In the genomic region with DNA sequence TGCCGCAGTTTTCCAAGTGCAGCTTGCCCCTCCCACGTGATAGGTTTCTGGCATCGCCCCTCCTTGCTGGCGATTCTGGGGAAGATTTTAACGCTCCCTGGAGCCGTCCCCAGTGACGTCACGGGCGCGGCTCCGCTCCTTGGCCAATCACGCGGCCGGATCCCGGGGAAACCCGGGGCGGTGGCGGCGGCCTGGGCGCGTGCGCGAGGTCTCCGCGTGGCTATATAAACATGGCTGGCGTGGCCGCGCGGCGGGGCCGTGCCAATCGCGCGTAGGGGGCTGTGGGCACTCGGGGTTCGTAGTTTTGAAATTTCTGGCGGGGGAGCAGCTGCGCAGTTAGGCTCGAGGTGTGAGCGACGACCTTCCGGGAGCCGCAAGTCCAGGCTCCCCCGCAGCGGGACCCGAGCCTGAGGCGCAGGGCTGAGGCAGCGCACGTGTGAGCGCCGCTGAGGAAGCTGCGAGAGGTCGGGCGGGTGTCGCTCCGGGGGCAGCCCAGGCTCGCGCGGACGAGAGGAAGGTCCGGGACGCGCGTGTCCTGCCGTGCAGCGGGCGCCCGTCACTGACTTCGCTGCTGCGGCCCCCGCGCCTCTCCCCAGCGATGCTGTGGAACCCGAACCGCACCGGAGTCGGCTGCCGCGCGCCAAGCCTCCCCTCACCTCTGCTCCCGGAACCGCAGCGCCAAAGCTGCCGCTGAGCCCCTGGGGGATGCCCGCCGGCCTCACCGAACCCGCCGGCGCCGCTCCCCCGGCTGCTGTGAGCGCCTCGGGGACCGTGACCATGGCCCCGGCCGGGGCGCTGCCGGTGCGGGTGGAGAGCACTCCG, we compare ENCODE assay signal across 8 cellular contexts. TPM values are rescaled to one million over a fixed set of nuclear protein-coding genes. Genes with fewer than 3 reads are reported as not detected.
DNase-seq lines count a peak whose midpoint lies in the region; ATAC-seq and TF ChIP-seq lines count a peak whose summit lies in the region.

A gene with protein sequence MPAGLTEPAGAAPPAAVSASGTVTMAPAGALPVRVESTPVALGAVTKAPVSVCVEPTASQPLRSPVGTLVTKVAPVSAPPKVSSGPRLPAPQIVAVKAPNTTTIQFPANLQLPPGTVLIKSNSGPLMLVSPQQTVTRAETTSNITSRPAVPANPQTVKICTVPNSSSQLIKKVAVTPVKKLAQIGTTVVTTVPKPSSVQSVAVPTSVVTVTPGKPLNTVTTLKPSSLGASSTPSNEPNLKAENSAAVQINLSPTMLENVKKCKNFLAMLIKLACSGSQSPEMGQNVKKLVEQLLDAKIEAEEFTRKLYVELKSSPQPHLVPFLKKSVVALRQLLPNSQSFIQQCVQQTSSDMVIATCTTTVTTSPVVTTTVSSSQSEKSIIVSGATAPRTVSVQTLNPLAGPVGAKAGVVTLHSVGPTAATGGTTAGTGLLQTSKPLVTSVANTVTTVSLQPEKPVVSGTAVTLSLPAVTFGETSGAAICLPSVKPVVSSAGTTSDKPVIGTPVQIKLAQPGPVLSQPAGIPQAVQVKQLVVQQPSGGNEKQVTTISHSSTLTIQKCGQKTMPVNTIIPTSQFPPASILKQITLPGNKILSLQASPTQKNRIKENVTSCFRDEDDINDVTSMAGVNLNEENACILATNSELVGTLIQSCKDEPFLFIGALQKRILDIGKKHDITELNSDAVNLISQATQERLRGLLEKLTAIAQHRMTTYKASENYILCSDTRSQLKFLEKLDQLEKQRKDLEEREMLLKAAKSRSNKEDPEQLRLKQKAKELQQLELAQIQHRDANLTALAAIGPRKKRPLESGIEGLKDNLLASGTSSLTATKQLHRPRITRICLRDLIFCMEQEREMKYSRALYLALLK (plus strand): TSS at position 217 of the 822 bp plus-strand sequence. CDS start 489 bp downstream, at position 706.

- H3K4me3 ChIP-seq in GM08714 (ENCODE audit: low read length) = peak within 1 kb of the TSS; percentile 99

- no peak for TF ChIP-seq CTCF in HFFc6 (IDR thresholded peaks at IDR 0.05)
- no peak for TF ChIP-seq CTCF in omental fat pad (IDR thresholded peaks at IDR 0.05)

- H3K27ac ChIP-seq in temporal lobe (ENCODE audit: low read depth, low read length) = peak within 1 kb of the TSS; percentile 36

- ATAC-seq in SK-N-SH treated with all-trans-retinoic acid at 6 μM for 48 hours (peak; percentile 94), omental fat pad (ENCODE audit: low FRiP score) (peak; percentile 97)

- H3K27me3 Mint-ChIP-seq in HFFc6 (ENCODE audit: insufficient read depth) = peaks cover 3% of the 10 kb centered on the region
- H3K27me3 Mint-ChIP-seq in activated naive CD4-positive, alpha-beta T cell treated with anti-CD3 and anti-CD28 coated beads, Interleukin-2, amount 50 U/mL, for 24 hours = no peaks in the 10 kb centered on the region

- H3K27ac Mint-ChIP-seq in HFFc6 = peak within 1 kb of the TSS; percentile 86
- peak within 1 kb of the TSS; percentile 97 for H3K27ac Mint-ChIP-seq in activated naive CD4-positive, alpha-beta T cell treated with anti-CD3 and anti-CD28 coated beads, Interleukin-2, amount 50 U/mL, for 24 hours

- peak; percentile 86 for DNase-seq in HFFc6
- DNase-seq in NAMALWA (ENCODE audit: low spot score) = peak; percentile 95
- peak; percentile 93 for DNase-seq in glomerular visceral epithelial cell (ENCODE audit: extremely low spot score)
- peak; percentile 93 for DNase-seq in omental fat pad (ENCODE audit: low spot score)

- H3K36me3 Mint-ChIP-seq in HFFc6 (ENCODE audit: low read depth) = no peaks in the 10 kb centered on the region
- H3K36me3 Mint-ChIP-seq in activated naive CD4-positive, alpha-beta T cell treated with anti-CD3 and anti-CD28 coated beads, Interleukin-2, amount 50 U/mL, for 24 hours = peaks cover 2% of the 10 kb centered on the region

- H3K4me3 Mint-ChIP-seq in HFFc6 = peak within 1 kb of the TSS; percentile 93
- H3K4me3 Mint-ChIP-seq in activated naive CD4-positive, alpha-beta T cell treated with anti-CD3 and anti-CD28 coated beads, Interleukin-2, amount 50 U/mL, for 24 hours = peak within 1 kb of the TSS; percentile 97

- H3K4me1 Mint-ChIP-seq in HFFc6 (ENCODE audit: low read depth) = peaks cover 15% of the 10 kb centered on the region; the same call in 1 of the 2 replicates
- peaks cover 41% of the 10 kb centered on the region for H3K4me1 Mint-ChIP-seq in activated naive CD4-positive, alpha-beta T cell treated with anti-CD3 and anti-CD28 coated beads, Interleukin-2, amount 50 U/mL, for 24 hours

- H3K9me3 Mint-ChIP-seq in HFFc6 = no peaks in the 10 kb centered on the region
- no peaks in the 10 kb centered on the region for H3K9me3 Mint-ChIP-seq in activated naive CD4-positive, alpha-beta T cell treated with anti-CD3 and anti-CD28 coated beads, Interleukin-2, amount 50 U/mL, for 24 hours

TF ChIP-seq in SK-N-SH treated with all-trans-retinoic acid at 6 μM for 48 hours, 23 proteins besides CTCF, POLR2A, EP300 and RAD21:
- TF ChIP-seq TOX (CRISPR knock-in tag; IDR thresholded peaks at IDR 0.05; ENCODE audit: borderline replicate concordance) (no peak), ZFP30 (CRISPR knock-in tag; IDR thresholded peaks at IDR 0.05) (no peak), ZFP3 (CRISPR knock-in tag; IDR thresholded peaks at IDR 0.05) (no peak), GLIS3 (CRISPR knock-in tag; IDR thresholded peaks at IDR 0.05) (no peak), ARNTL (CRISPR knock-in tag; IDR thresholded peaks at IDR 0.05; ENCODE audit: borderline replicate concordance, low read depth) (no peak), ISL1 (CRISPR knock-in tag; IDR thresholded peaks at IDR 0.05) (no peak), ZNF8 (CRISPR knock-in tag; IDR thresholded peaks at IDR 0.05) (no peak)
- TF ChIP-seq, protein P1, sequence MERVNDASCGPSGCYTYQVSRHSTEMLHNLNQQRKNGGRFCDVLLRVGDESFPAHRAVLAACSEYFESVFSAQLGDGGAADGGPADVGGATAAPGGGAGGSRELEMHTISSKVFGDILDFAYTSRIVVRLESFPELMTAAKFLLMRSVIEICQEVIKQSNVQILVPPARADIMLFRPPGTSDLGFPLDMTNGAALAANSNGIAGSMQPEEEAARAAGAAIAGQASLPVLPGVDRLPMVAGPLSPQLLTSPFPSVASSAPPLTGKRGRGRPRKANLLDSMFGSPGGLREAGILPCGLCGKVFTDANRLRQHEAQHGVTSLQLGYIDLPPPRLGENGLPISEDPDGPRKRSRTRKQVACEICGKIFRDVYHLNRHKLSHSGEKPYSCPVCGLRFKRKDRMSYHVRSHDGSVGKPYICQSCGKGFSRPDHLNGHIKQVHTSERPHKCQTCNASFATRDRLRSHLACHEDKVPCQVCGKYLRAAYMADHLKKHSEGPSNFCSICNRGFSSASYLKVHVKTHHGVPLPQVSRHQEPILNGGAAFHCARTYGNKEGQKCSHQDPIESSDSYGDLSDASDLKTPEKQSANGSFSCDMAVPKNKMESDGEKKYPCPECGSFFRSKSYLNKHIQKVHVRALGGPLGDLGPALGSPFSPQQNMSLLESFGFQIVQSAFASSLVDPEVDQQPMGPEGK (CRISPR knock-in tag; IDR thresholded peaks at IDR 0.05; ENCODE audit: borderline replicate concordance) = no peak
- TF ChIP-seq, protein P2, sequence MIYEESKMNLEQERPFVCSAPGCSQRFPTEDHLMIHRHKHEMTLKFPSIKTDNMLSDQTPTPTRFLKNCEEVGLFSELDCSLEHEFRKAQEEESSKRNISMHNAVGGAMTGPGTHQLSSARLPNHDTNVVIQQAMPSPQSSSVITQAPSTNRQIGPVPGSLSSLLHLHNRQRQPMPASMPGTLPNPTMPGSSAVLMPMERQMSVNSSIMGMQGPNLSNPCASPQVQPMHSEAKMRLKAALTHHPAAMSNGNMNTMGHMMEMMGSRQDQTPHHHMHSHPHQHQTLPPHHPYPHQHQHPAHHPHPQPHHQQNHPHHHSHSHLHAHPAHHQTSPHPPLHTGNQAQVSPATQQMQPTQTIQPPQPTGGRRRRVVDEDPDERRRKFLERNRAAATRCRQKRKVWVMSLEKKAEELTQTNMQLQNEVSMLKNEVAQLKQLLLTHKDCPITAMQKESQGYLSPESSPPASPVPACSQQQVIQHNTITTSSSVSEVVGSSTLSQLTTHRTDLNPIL (CRISPR knock-in tag; IDR thresholded peaks at IDR 0.05; ENCODE audit: low read depth) = no peak

RNA-seq across cellular contexts. Expression of the gene that starts here (rescaled TPM):
- total RNA-seq in HFFc6 (2021; fragmentation: NEBNext Ultra II Directional; extraction: Animal tissue kit (Norgen Biotek cat#: 25700)) = 1 to 10 TPM in 5 of 6 experiments, under 1 TPM in 1; 0.94 to 2.2 (median 1.3) TPM
- total RNA-seq in omental fat pad (10 to 100 TPM in 3 of 4 donors, 1 to 10 TPM in 1; 7.4 to 38.9 (median 14.9) TPM), temporal lobe (1.5 TPM)

Comparison
In these comparisons a context has a peak if more than half of its experiments do, and no peak if none do; other contexts are left out.
1. Peak in every context shown above with its lines: DNase-seq, ATAC-seq, H3K4me3 ChIP-seq and H3K27ac ChIP-seq.